In the genomic region with DNA sequence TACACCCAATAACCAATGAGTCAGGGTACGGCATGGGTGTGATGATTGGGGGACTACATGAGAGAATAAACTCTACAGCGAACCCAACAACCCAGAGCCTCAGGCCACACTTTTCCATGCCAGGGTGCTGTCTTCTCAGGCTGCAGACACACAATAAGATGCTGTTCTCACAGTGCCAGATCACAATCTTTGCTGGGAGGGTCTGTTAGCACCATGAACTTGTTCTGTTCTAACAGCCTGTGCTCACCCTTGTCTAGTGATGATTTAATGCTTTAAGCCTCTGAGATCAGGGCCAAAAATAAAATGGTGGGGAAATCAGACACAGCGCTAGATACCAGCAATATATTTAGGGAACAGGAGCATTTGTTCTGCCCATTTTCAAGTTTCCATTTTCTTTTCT, we compare ENCODE assay signal across 2 cellular contexts.
A peak's percentile ranks its signal among the peaks of the same experiment; 100 is the strongest.
TF ChIP-seq lines count a peak whose summit lies in the region.

No MANE protein-coding gene starts in this region.

TF ChIP-seq in SK-N-SH, 30 proteins besides CTCF, POLR2A, EP300 and RAD21 (continued from another document):
- peak; percentile 42; the same call in 1 of the 2 replicates for TF ChIP-seq GATA2 (CRISPR knock-in tag; IDR thresholded peaks at IDR 0.05)

TF ChIP-seq in SK-N-SH treated with all-trans-retinoic acid at 6 μM for 48 hours, 23 proteins besides CTCF, POLR2A, EP300 and RAD21 (continued from another document):
- TF ChIP-seq ZFP3 (CRISPR knock-in tag; IDR thresholded peaks at IDR 0.05): no peak
- TF ChIP-seq, protein P1, sequence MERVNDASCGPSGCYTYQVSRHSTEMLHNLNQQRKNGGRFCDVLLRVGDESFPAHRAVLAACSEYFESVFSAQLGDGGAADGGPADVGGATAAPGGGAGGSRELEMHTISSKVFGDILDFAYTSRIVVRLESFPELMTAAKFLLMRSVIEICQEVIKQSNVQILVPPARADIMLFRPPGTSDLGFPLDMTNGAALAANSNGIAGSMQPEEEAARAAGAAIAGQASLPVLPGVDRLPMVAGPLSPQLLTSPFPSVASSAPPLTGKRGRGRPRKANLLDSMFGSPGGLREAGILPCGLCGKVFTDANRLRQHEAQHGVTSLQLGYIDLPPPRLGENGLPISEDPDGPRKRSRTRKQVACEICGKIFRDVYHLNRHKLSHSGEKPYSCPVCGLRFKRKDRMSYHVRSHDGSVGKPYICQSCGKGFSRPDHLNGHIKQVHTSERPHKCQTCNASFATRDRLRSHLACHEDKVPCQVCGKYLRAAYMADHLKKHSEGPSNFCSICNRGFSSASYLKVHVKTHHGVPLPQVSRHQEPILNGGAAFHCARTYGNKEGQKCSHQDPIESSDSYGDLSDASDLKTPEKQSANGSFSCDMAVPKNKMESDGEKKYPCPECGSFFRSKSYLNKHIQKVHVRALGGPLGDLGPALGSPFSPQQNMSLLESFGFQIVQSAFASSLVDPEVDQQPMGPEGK (CRISPR knock-in tag; IDR thresholded peaks at IDR 0.05; ENCODE audit: borderline replicate concordance): no peak
- TF ChIP-seq OSR1 (CRISPR knock-in tag; IDR thresholded peaks at IDR 0.05): no peak
- no peak for TF ChIP-seq POU6F1 (CRISPR knock-in tag; IDR thresholded peaks at IDR 0.05; ENCODE audit: borderline replicate concordance, low read depth)
- no peak for TF ChIP-seq ZNF70 (CRISPR knock-in tag; IDR thresholded peaks at IDR 0.05)
- TF ChIP-seq ISL1 (CRISPR knock-in tag; IDR thresholded peaks at IDR 0.05): no peak
- no peak for TF ChIP-seq ESRRG (CRISPR knock-in tag; IDR thresholded peaks at IDR 0.05)
- TF ChIP-seq RARB (CRISPR knock-in tag; IDR thresholded peaks at IDR 0.05): no peak
- TF ChIP-seq GLIS3 (CRISPR knock-in tag; IDR thresholded peaks at IDR 0.05): no peak
